In the genomic region with DNA sequence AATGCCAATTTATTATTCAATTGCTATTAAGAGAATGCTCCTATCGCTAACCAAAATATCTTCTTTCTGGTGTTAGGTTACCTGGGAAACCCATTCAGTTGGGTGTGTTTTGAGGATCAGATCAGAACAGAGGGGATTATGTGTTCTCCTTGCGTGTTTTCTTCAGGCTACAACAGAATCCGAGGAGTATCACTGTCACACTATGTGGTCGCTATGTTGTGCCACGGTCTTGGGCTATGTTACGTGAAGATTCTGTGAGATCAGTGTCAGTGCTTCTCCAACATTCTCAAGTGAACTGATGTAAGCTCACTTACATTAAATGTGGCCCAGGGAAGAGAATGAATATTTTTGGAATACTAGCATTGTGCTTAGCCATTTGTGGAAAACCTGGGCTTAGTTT, we compare ENCODE assay signal across 14 cellular contexts. TPM values are rescaled to one million over a fixed set of nuclear protein-coding genes. Genes with fewer than 3 reads are reported as not detected.
DNase-seq lines count a peak whose midpoint lies in the region; ATAC-seq and TF ChIP-seq lines count a peak whose summit lies in the region.
"Had no signal": no experiment of that assay in that cellular context is flagged by ENCODE, and none has a peak within 500 bp of the region (broad histone marks: within the 10 kb centered on the region; RNA-seq: fewer than 3 reads in every experiment).

No MANE protein-coding gene starts in this region.

- TF ChIP-seq CTCF in dorsolateral prefrontal cortex (IDR thresholded peaks at IDR 0.05 in 54 of 56, conservative IDR thresholded peaks at IDR 0.05 in 2 of 56; ENCODE audit: low read depth in 1 of 56, partially characterized antibody in 56 of 56) (no peak), gastrocnemius medialis (IDR thresholded peaks at IDR 0.05 in 4 of 5, conservative IDR thresholded peaks at IDR 0.05 in 1 of 5) (no peak)

- in situ Hi-C loops in gastrocnemius medialis (cut with MboI; ENCODE audit: low sequenced_read_pairs in 4 of 4) = no loop called here
- in situ Hi-C loops in KBM-7 (cut with MboI; ENCODE audit: low pct_unique_long_range_greater_than_20kb, low sequenced_read_pairs) = no loop called here

- ATAC-seq in gastrocnemius medialis = peak; percentile 66 to 83
- ATAC-seq in HG02623 (IDR thresholded peaks at IDR 0.05; ENCODE audit: unreplicated experiment) = no peak
- no peak for ATAC-seq in GM21515 (IDR thresholded peaks at IDR 0.05; ENCODE audit: unreplicated experiment)
- ATAC-seq: CD8-positive, alpha-beta T cell; HepG2 had no signal

- no peaks in the 10 kb centered on the region for H3K36me3 ChIP-seq in gastrocnemius medialis
- H3K36me3 ChIP-seq: BLaER1 treated with 17β-estradiol and CSF1 and Interleukin-3, amounts not matched to agents 10 nM and 100 nM had no signal

- H3K9me3 ChIP-seq in gastrocnemius medialis = no peaks in the 10 kb centered on the region
- H3K9me3 ChIP-seq: BLaER1 treated with 17β-estradiol and CSF1 and Interleukin-3, amounts not matched to agents 10 nM and 100 nM had no signal

- no peak for DNase-seq in dorsolateral prefrontal cortex
- DNase-seq in gastrocnemius medialis = peak in 1 of 2 donors; percentile 73
- no peak for DNase-seq in KBM-7
- DNase-seq: Calu3; CD8-positive, alpha-beta T cell; DMS79 treated with DMSO at 0.1 percent for 48 hours; GF-D8; H9 had no signal

- peaks cover 55 to 56% of the 10 kb centered on the region in 2 donors for H3K4me1 ChIP-seq in gastrocnemius medialis
- H3K4me1 ChIP-seq: BLaER1 treated with 17β-estradiol and CSF1 and Interleukin-3, amounts not matched to agents 10 nM and 100 nM had no signal

- intact Hi-C loops in dorsolateral prefrontal cortex (cut with DNase I) = no loop called here
- intact Hi-C loops in gastrocnemius medialis (cut with DNase I; ENCODE audit: low total_unique reads) = loop anchor here (1.0 kb wide), 1 partner anchor 38 kb away; no protein-coding TSS in a partner anchor

- H3K27me3 ChIP-seq in dorsolateral prefrontal cortex (no peaks in the 10 kb centered on the region), gastrocnemius medialis (no peaks in the 10 kb centered on the region)
- H3K27me3 ChIP-seq: BLaER1 treated with 17β-estradiol and CSF1 and Interleukin-3, amounts not matched to agents 10 nM and 100 nM had no signal

- no peak overlapping the region for H3K4me3 ChIP-seq in dorsolateral prefrontal cortex
- H3K4me3 ChIP-seq in gastrocnemius medialis = peak overlapping the region in 3 of 4 donors; percentile 8 to 29 (median 18)
- H3K4me3 ChIP-seq: BLaER1 treated with 17β-estradiol and CSF1 and Interleukin-3, amounts not matched to agents 10 nM and 100 nM had no signal

- H3K27ac ChIP-seq in angular gyrus (ENCODE audit: low read depth, low read length) = peak overlapping the region; percentile 63
- H3K27ac ChIP-seq in dorsolateral prefrontal cortex = peak overlapping the region in 48 of 59 donors; percentile 2 to 81 (median 59)
- H3K27ac ChIP-seq in gastrocnemius medialis = peak overlapping the region; percentile 88 to 94 (median 90)
- H3K27ac ChIP-seq: BLaER1 treated with 17β-estradiol and CSF1 and Interleukin-3, amounts not matched to agents 10 nM and 100 nM had no signal

- TF ChIP-seq POLR2A in gastrocnemius medialis (IDR thresholded peaks at IDR 0.05) = peak in 1 of 2 donors; percentile 31

RNA-seq across cellular contexts. Expression of a gene that starts 39.0 kb away (rescaled TPM):
- 100 to 1,000 TPM in 118 of 120 experiments, 10 to 100 TPM in 2; 84.8 to 293 (median 161) TPM for total RNA-seq in dorsolateral prefrontal cortex
- 10 to 100 TPM; 24.3 to 50.1 (median 36.5) TPM for total RNA-seq in gastrocnemius medialis
- total RNA-seq: B cell; Calu3; CD8-positive, alpha-beta T cell; HepG2 had no signal

Comparison
In these comparisons a context has a peak if more than half of its experiments do, and no peak if none do; other contexts are left out.
1. H3K4me3 ChIP-seq: peak in gastrocnemius medialis (3 of 4); none in dorsolateral prefrontal cortex (0 of 59).
2. ATAC-seq: peak in gastrocnemius medialis (2 of 2); none in HG02623 (single experiment) and GM21515 (single experiment).
3. Peak in every context shown above with its lines, with median percentiles within 50 percentile points of each other: H3K27ac ChIP-seq.